9 cellular contexts compared by ENCODE assay signal in the genomic region with DNA sequence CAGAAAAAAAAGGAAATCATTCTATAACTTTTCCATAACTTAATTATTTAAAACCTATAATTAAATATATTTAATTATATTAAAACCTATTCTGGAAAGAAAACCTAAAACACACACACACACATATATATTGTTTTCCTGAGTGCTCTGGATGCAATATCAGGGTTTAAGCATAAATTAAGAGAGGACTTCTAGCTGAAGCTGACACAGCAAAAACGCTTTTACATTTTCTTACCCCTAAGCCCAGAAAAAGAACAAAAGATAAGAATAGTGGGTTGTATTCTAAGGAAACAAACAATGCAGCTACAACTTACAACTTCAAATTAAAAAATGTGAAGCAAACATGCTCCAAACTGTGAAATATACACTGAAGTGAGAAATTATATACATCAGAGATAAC. TPM values are rescaled to one million over a fixed set of nuclear protein-coding genes. Genes with fewer than 3 reads are reported as not detected.
"Had no signal": no experiment of that assay in that cellular context is flagged by ENCODE, and none has a peak within 500 bp of the region (broad histone marks: within the 10 kb centered on the region; RNA-seq: fewer than 3 reads in every experiment).

No MANE protein-coding gene starts in this region.

- ATAC-seq: GM12878 had no signal

- DNase-seq: GDM1, GF-D8 had no signal

- H3K4me3 ChIP-seq: GM12878 had no signal

- FAIRE-seq: G401.6, GM12878, GM12891, GM12892, GM18507, GM19239 had no signal

RNA-seq across cellular contexts. Expression of gene TMPRSS11B, which starts 52.3 kb away (rescaled TPM):
- total RNA-seq: G401, GM12878 had no signal
- polyA plus RNA-seq: GM12878 had no signal
